1 cellular context compared by ENCODE assay signal in genomic region chr21:24014381-24014780, GRCh38.
TF ChIP-seq lines count a peak whose summit lies in the region.

No MANE protein-coding gene starts in this region.

TF ChIP-seq in IMR-90, 13 proteins besides CTCF, POLR2A, EP300 and RAD21:
- no peak for TF ChIP-seq MAFK (IDR thresholded peaks at IDR 0.05; ENCODE audit: low read depth, low read length)
- TF ChIP-seq USF2 (IDR thresholded peaks at IDR 0.05; ENCODE audit: low read depth, low read length), result no peak
- TF ChIP-seq MAZ (IDR thresholded peaks at IDR 0.05; ENCODE audit: borderline replicate concordance, low read depth, low read length), result no peak
- no peak for TF ChIP-seq RFX5 (IDR thresholded peaks at IDR 0.05; ENCODE audit: low read depth, low read length)
- TF ChIP-seq ELK1 (IDR thresholded peaks at IDR 0.05; ENCODE audit: borderline replicate concordance, low read depth, low read length), result no peak
- no peak for TF ChIP-seq RCOR1 (IDR thresholded peaks at IDR 0.05; ENCODE audit: insufficient replicate concordance, low read length)
- TF ChIP-seq BHLHE40 (IDR thresholded peaks at IDR 0.05; ENCODE audit: low read depth, low read length), result no peak
- TF ChIP-seq CEBPB (IDR thresholded peaks at IDR 0.05; ENCODE audit: low read depth, low read length), result no peak
- no peak for TF ChIP-seq NFE2L2 (IDR thresholded peaks at IDR 0.05; ENCODE audit: low read depth, low read length)
- TF ChIP-seq FOS (IDR thresholded peaks at IDR 0.05; ENCODE audit: low read depth, low read length), result no peak
- TF ChIP-seq SMC3 (IDR thresholded peaks at IDR 0.05; ENCODE audit: low read depth, low read length), result no peak
- TF ChIP-seq CHD1 (IDR thresholded peaks at IDR 0.05; ENCODE audit: low read depth, low read length), result no peak
